ENCODE assay signal across 10 cellular contexts in genomic region chr10:124672181-124672638, GRCh38.
A peak's percentile ranks its signal among the peaks of the same experiment; 100 is the strongest.
DNase-seq lines count a peak whose midpoint lies in the region; ATAC-seq and TF ChIP-seq lines count a peak whose summit lies in the region.
"Had no signal": no experiment of that assay in that cellular context is flagged by ENCODE, and none has a peak within 500 bp of the region (broad histone marks: within the 10 kb centered on the region; RNA-seq: fewer than 3 reads in every experiment).

No MANE protein-coding gene starts in this region.

- peak overlapping the region in 9 of 10 donors; percentile 47 to 83 (median 70) for H3K27ac ChIP-seq in heart right ventricle
- peak overlapping the region; percentile 48 for H3K27ac ChIP-seq in upper lobe of right lung

- no peaks in the 10 kb centered on the region for H3K9me3 ChIP-seq in heart right ventricle
- no peaks in the 10 kb centered on the region for H3K9me3 ChIP-seq in upper lobe of right lung

- no peak for TF ChIP-seq CTCF in heart right ventricle (IDR thresholded peaks at IDR 0.05)
- TF ChIP-seq CTCF in upper lobe of right lung (IDR thresholded peaks at IDR 0.05): no peak

- TF ChIP-seq POLR2A in erythroblast (IDR thresholded peaks at IDR 0.05; ENCODE audit: low read length): no peak

- H3K4me1 Mint-ChIP-seq in effector memory CD8-positive, alpha-beta T cell (ENCODE audit: low read depth in 2 of 2): peaks cover 87 to 89% of the 10 kb centered on the region in 2 donors
- H3K4me1 Mint-ChIP-seq in natural killer cell treated with Interleukin-12 subunit alpha and Interleukin-12 subunit beta and Interleukin-15 and Interleukin-18, amount 100 ng/mL, for 72 hours (ENCODE audit: low read depth in 2 of 2): peaks cover 65 to 74% of the 10 kb centered on the region in 2 donors

- no peak overlapping the region for H3K4me3 ChIP-seq in heart right ventricle
- H3K4me3 ChIP-seq in upper lobe of right lung: no peak overlapping the region

- intact Hi-C loops in heart right ventricle (cut with DNase I): loop anchor here in 1 of 10 donors (5.0 kb wide), 1 partner anchor 40 kb away; no protein-coding TSS in a partner anchor
- intact Hi-C loops in Right ventricle myocardium inferior (cut with DNase I): no loop called here
- intact Hi-C loops in upper lobe of right lung (cut with DNase I): no loop called here

- DNase-seq in heart right ventricle (peak; percentile 47 to 62), Right ventricle myocardium inferior (ENCODE audit: missing footprints) (no peak), upper lobe of right lung (no peak), erythroblast (lab: John Stamatoyannopoulos, UW) (no peak), DMS114 treated with DMSO at 0.1 percent for 48 hours (lab: John Stamatoyannopoulos, UW; ENCODE audit: unreplicated experiment) (no peak), NCI-H69 (lab: John Stamatoyannopoulos, UW) (no peak)
- DNase-seq in effector memory CD8-positive, alpha-beta T cell: no peak
- no peak for DNase-seq in natural killer cell treated with Interleukin-12 subunit alpha and Interleukin-12 subunit beta and Interleukin-15 and Interleukin-18, amount 100 ng/mL, for 72 hours (ENCODE audit: low spot score)
- DNase-seq: NCI-H2171 treated with DMSO at 0.1 percent for 48 hours, SHP77 had no signal

- no peaks in the 10 kb centered on the region for H3K27me3 Mint-ChIP-seq in effector memory CD8-positive, alpha-beta T cell
- no peaks in the 10 kb centered on the region for H3K27me3 Mint-ChIP-seq in natural killer cell treated with Interleukin-12 subunit alpha and Interleukin-12 subunit beta and Interleukin-15 and Interleukin-18, amount 100 ng/mL, for 72 hours

- H3K27me3 ChIP-seq in heart right ventricle (no peaks in the 10 kb centered on the region), upper lobe of right lung (no peaks in the 10 kb centered on the region)

- H3K4me1 ChIP-seq in heart right ventricle (peaks cover 72 to 100% (median 98%) of the 10 kb centered on the region in 9 donors), upper lobe of right lung (peaks cover 80% of the 10 kb centered on the region)

- H3K36me3 Mint-ChIP-seq in effector memory CD8-positive, alpha-beta T cell (ENCODE audit: insufficient read depth): peaks cover 39% of the 10 kb centered on the region
- H3K36me3 Mint-ChIP-seq in natural killer cell treated with Interleukin-12 subunit alpha and Interleukin-12 subunit beta and Interleukin-15 and Interleukin-18, amount 100 ng/mL, for 72 hours: no peaks in the 10 kb centered on the region

- peak overlapping the region; percentile 81 to 83 for H3K4me3 Mint-ChIP-seq in effector memory CD8-positive, alpha-beta T cell
- peak overlapping the region; percentile 81 for H3K4me3 Mint-ChIP-seq in natural killer cell treated with Interleukin-12 subunit alpha and Interleukin-12 subunit beta and Interleukin-15 and Interleukin-18, amount 100 ng/mL, for 72 hours

- H3K36me3 ChIP-seq in heart right ventricle (peaks cover 0 to 21% (median 0%) of the 10 kb centered on the region in 9 donors), upper lobe of right lung (no peaks in the 10 kb centered on the region)

- 54 to 60% methylated on average over 16 of the region's 16 CpGs for WGBS in heart right ventricle, 2 donors

- ATAC-seq in heart right ventricle: peak in 4 of 8 donors; percentile 3 to 29 (median 8)
- no peak for ATAC-seq in Right ventricle myocardium inferior
- peak; percentile 12 for ATAC-seq in effector memory CD8-positive, alpha-beta T cell (replicated peaks)
- peak; percentile 32 to 46 for ATAC-seq in natural killer cell treated with Interleukin-12 subunit alpha and Interleukin-12 subunit beta and Interleukin-15 and Interleukin-18, amount 100 ng/mL, for 72 hours
- ATAC-seq in upper lobe of right lung: no peak

- H3K9me3 Mint-ChIP-seq in effector memory CD8-positive, alpha-beta T cell: no peaks in the 10 kb centered on the region
- no peaks in the 10 kb centered on the region for H3K9me3 Mint-ChIP-seq in natural killer cell treated with Interleukin-12 subunit alpha and Interleukin-12 subunit beta and Interleukin-15 and Interleukin-18, amount 100 ng/mL, for 72 hours

- H3K27ac Mint-ChIP-seq in effector memory CD8-positive, alpha-beta T cell: peak overlapping the region; percentile 96 to 98
- peak overlapping the region; percentile 83 to 96 for H3K27ac Mint-ChIP-seq in natural killer cell treated with Interleukin-12 subunit alpha and Interleukin-12 subunit beta and Interleukin-15 and Interleukin-18, amount 100 ng/mL, for 72 hours

Comparison
In these comparisons a context has a peak if more than half of its experiments do, and no peak if none do; other contexts are left out.
1. DNase-seq: peak in heart right ventricle (2 of 2); none in Right ventricle myocardium inferior (single experiment), effector memory CD8-positive, alpha-beta T cell (0 of 3), natural killer cell treated with Interleukin-12 subunit alpha and Interleukin-12 subunit beta and Interleukin-15 and Interleukin-18, amount 100 ng/mL, for 72 hours (single experiment), upper lobe of right lung (single experiment), erythroblast (0 of 2), DMS114 treated with DMSO at 0.1 percent for 48 hours (single experiment) and NCI-H69 (single experiment).
2. ATAC-seq: peak in effector memory CD8-positive, alpha-beta T cell (single experiment) and natural killer cell treated with Interleukin-12 subunit alpha and Interleukin-12 subunit beta and Interleukin-15 and Interleukin-18, amount 100 ng/mL, for 72 hours (2 of 2); none in Right ventricle myocardium inferior (single experiment) and upper lobe of right lung (single experiment).